Comparison of ENCODE assay signal across 12 cellular contexts in the genomic region with DNA sequence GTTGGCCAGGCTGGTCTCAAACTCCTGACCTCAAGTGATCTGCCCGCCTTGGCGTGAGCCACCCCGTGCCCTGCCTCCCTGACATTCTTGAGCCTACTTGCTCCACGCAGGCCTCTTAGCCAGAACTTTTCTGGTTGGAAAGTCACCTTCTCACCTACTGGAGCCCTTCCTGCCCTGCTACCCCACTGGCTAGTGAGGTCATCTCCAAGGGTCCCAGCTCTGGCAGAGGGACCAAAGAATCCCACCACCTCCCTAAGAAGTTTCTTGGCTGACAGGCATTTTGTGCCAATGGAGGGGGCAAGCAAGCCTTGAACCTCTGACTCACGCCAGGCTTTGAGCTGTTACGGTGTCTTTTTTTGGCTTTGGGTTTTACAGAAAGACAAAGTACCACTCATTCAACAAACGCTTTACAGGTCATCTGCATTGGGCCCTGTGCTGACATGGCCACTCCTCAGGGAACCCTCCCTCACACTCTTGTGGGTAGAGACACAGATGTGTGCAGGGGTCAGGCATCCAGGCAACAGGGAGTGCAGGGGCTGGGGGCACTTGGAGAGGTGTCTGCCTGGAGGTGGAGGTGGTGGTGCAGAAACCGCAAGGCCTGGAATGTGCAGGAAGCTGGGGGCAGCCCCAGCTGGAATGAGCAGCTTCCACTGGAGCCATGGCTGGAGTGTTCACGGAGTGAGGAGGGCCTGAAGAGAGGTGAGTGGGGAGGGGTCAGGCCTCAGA. TPM values are rescaled to one million over a fixed set of nuclear protein-coding genes. Genes with fewer than 3 reads are reported as not detected.
DNase-seq lines count a peak whose midpoint lies in the region; ATAC-seq and TF ChIP-seq lines count a peak whose summit lies in the region.
"Had no signal": no experiment of that assay in that cellular context is flagged by ENCODE, and none has a peak within 500 bp of the region (broad histone marks: within the 10 kb centered on the region; RNA-seq: fewer than 3 reads in every experiment).

No MANE protein-coding gene starts in this region.

- H3K4me1 ChIP-seq in psoas muscle = peaks cover 3% of the 10 kb centered on the region

- WGBS in psoas muscle, 3 donors = 83 to 92% (median 91%) methylated on average over 9 of the region's 9 CpGs

- H3K27ac ChIP-seq in psoas muscle = peak overlapping the region; percentile 80

- POLR2A ChIA-PET in activated CD4-positive, alpha-beta T cell treated with anti-CD3 and anti-CD28 coated beads for 36 hours (lab: Charles Lee) = no interaction called here

- H3K4me1 Mint-ChIP-seq in activated CD4-positive, alpha-beta T cell treated with anti-CD3 and anti-CD28 coated beads for 36 hours = peaks cover 49% of the 10 kb centered on the region
- peaks cover 41 to 45% of the 10 kb centered on the region in 2 donors for H3K4me1 Mint-ChIP-seq in effector memory CD8-positive, alpha-beta T cell (ENCODE audit: low read depth in 2 of 2)

- H3K4me3 ChIP-seq in psoas muscle = no peak overlapping the region
- H3K4me3 ChIP-seq: HAP-1 had no signal

- H3K36me3 ChIP-seq in psoas muscle (ENCODE audit: insufficient read depth in 1 of 2, low read depth in 1 of 2) = no peaks in the 10 kb centered on the region
- H3K36me3 ChIP-seq: HAP-1 had no signal

- peak overlapping the region; percentile 36 for H3K4me3 Mint-ChIP-seq in activated CD4-positive, alpha-beta T cell treated with anti-CD3 and anti-CD28 coated beads for 36 hours
- H3K4me3 Mint-ChIP-seq in effector memory CD8-positive, alpha-beta T cell = peak overlapping the region; percentile 85 to 94

- CTCF ChIA-PET in activated CD4-positive, alpha-beta T cell treated with anti-CD3 and anti-CD28 coated beads for 36 hours (lab: Charles Lee) = interaction anchor here (0.8 to 6.7 kb wide), 4 partner anchors 20 to 213 kb away, joined by 3 to 72 read pairs (median 8); partner anchors contain the start of gene WNT11

- ATAC-seq in activated CD4-positive, alpha-beta T cell treated with anti-CD3 and anti-CD28 coated beads for 36 hours = no peak
- no peak for ATAC-seq in effector memory CD8-positive, alpha-beta T cell (replicated peaks)
- ATAC-seq in psoas muscle (no peak), GM18517 (IDR thresholded peaks at IDR 0.05; ENCODE audit: unreplicated experiment) (no peak)

- H3K27me3 ChIP-seq in psoas muscle (ENCODE audit: insufficient read depth in 3 of 3, low read length in 2 of 3) = no peaks in the 10 kb centered on the region

- TF ChIP-seq CTCF in psoas muscle (IDR thresholded peaks at IDR 0.05) = no peak

- intact Hi-C loops in activated CD4-positive, alpha-beta T cell treated with anti-CD3 and anti-CD28 coated beads for 36 hours (cut with DNase I, micrococcal nuclease) = no loop called here
- intact Hi-C loops in psoas muscle (cut with DNase I) = loop anchor here in 1 of 2 donors (10.0 kb wide), 1 partner anchor 211 kb away; the partner anchor contains the start of gene EMSY

- H3K9me3 Mint-ChIP-seq in activated CD4-positive, alpha-beta T cell treated with anti-CD3 and anti-CD28 coated beads for 36 hours (ENCODE audit: low read depth) = no peaks in the 10 kb centered on the region
- no peaks in the 10 kb centered on the region for H3K9me3 Mint-ChIP-seq in effector memory CD8-positive, alpha-beta T cell

- peaks cover 3% of the 10 kb centered on the region for H3K27me3 Mint-ChIP-seq in activated CD4-positive, alpha-beta T cell treated with anti-CD3 and anti-CD28 coated beads for 36 hours
- peaks cover 0 to 9% of the 10 kb centered on the region in 2 donors for H3K27me3 Mint-ChIP-seq in effector memory CD8-positive, alpha-beta T cell

- peaks cover 6% of the 10 kb centered on the region for H3K36me3 Mint-ChIP-seq in activated CD4-positive, alpha-beta T cell treated with anti-CD3 and anti-CD28 coated beads for 36 hours (ENCODE audit: low read depth)
- H3K36me3 Mint-ChIP-seq in effector memory CD8-positive, alpha-beta T cell (ENCODE audit: insufficient read depth) = peaks cover 32% of the 10 kb centered on the region

- no peaks in the 10 kb centered on the region for H3K9me3 ChIP-seq in psoas muscle
- H3K9me3 ChIP-seq: HAP-1 had no signal

- H3K27ac Mint-ChIP-seq in activated CD4-positive, alpha-beta T cell treated with anti-CD3 and anti-CD28 coated beads for 36 hours = no peak overlapping the region
- peak overlapping the region in 1 of 2 donors; percentile 100 for H3K27ac Mint-ChIP-seq in effector memory CD8-positive, alpha-beta T cell

- no peak for DNase-seq in activated CD4-positive, alpha-beta T cell treated with anti-CD3 and anti-CD28 coated beads for 36 hours
- DNase-seq in activated CD4-positive, alpha-beta T cell treated with anti-CD3 and anti-CD28 coated beads, Interleukin-2, amount 50 U/mL, for 48 hours = no peak
- DNase-seq in RPMI7951 (ENCODE audit: low read depth) (peak; percentile 67), psoas muscle (peak in 1 of 2 donors; percentile 6), amniotic stem cell (lab: John Stamatoyannopoulos, UW) (no peak)
- DNase-seq in effector memory CD8-positive, alpha-beta T cell = no peak
- no peak for DNase-seq in stimulated activated CD4-positive, alpha-beta T cell treated with anti-CD3 and anti-CD28 coated beads, Interleukin-2, amount 100 ng/mL, for 24 hours
- DNase-seq: effector memory CD4-positive, alpha-beta T cell; NCI-H524; stimulated activated naive CD4-positive, alpha-beta T cell had no signal

RNA-seq across cellular contexts. Expression of gene WNT11, which starts 27.1 kb away (rescaled TPM):
- total RNA-seq in activated CD4-positive, alpha-beta T cell treated with anti-CD3 and anti-CD28 coated beads for 36 hours = not detected
- 17.4 and 28.7 TPM in 2 replicates for total RNA-seq in RPMI7951 (2014; rRNA removed; shearing (Covaris generic))
- 10 to 100 TPM in 1 of 4 donors, 1 to 10 TPM in 3; 6.4 to 13.0 (median 8.0) TPM for total RNA-seq in psoas muscle
- polyA plus RNA-seq in psoas muscle = 1 to 10 TPM; 4.5 to 6.5 (median 4.8) TPM

Comparison
In these comparisons a context has a peak if more than half of its experiments do, and no peak if none do; other contexts are left out.
1. RNA of gene WNT11, which starts 27.1 kb away (total RNA-seq): 17.4 to 28.7 TPM in RPMI7951 and 6.4 to 13.0 TPM in psoas muscle; not detected in activated CD4-positive, alpha-beta T cell treated with anti-CD3 and anti-CD28 coated beads for 36 hours; every median in the first group is over 4 times any median in the second.